10 cellular contexts compared by ENCODE assay signal in the genomic region with DNA sequence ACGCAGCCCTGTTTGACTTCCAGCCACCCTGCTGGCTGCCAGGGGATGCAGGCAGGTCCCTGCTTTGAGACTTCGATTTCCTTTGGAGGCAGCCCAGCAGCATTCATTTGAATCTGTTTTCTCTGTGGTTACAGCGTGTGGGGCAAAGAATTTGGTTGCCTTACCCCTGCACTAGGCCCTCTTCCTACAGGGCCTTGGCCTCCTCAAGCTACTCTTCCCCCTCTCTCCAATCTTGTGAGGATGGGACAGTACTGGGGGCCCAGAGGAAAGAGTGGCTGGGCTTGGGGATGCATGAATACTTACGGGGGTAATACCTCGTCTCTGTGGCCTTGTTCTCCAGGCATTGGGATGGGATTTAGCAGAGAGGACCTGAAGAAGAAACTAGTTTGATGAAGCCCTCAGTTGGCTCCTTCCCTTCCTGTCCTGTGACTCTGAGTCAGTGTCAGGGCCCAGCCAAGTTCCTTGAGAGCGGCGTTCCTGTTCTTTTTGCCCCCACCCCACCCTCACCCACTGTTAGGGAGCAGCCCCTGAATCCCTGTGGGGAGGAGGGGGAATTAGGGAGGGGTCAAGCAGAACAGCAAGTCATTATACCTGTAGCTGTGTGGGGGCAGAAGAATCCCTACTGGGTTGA. TPM values are rescaled to one million over a fixed set of nuclear protein-coding genes. Genes with fewer than 3 reads are reported as not detected.
DNase-seq lines count a peak whose midpoint lies in the region; ATAC-seq and TF ChIP-seq lines count a peak whose summit lies in the region.
"Had no signal": no experiment of that assay in that cellular context is flagged by ENCODE, and none has a peak within 500 bp of the region (broad histone marks: within the 10 kb centered on the region; RNA-seq: fewer than 3 reads in every experiment).

No MANE protein-coding gene starts in this region.

- no peaks in the 10 kb centered on the region for H4K20me1 ChIP-seq in PC-3 (ENCODE audit: low read length)

- CTCF ChIA-PET in PC-3 (lab: Charles Lee), result interaction anchor here (1.0 kb wide), 1 partner anchor 28 kb away, joined by 4 read pairs; no protein-coding TSS in a partner anchor

- H3F3A ChIP-seq in PC-3 (ENCODE audit: low read length, unreplicated experiment), result no peaks in the 10 kb centered on the region

- H3K4me1 ChIP-seq in PC-3 (ENCODE audit: insufficient read depth, low read length), result peaks cover 25% of the 10 kb centered on the region

- DNase-seq in PC-3 (no peak), dorsolateral prefrontal cortex (no peak), mucosa of gallbladder (ENCODE audit: low spot score) (peak; percentile 77), type B pancreatic cell (ENCODE audit: extremely low spot score, unreplicated experiment) (no peak), cerebellar nuclear complex (lab: John Stamatoyannopoulos, UW) (no peak)
- DNase-seq: activated gamma-delta T cell treated with Interleukin-2 at 50 U/mL for 16 hours; naive thymus-derived CD4-positive, alpha-beta T cell had no signal

- no peaks in the 10 kb centered on the region for H3K9me3 ChIP-seq in PC-3 (ENCODE audit: low read length)

- peak overlapping the region; percentile 47; the same call in 1 of the 2 replicates for H3K9ac ChIP-seq in PC-3 (ENCODE audit: low read length)

- H3K4me3 ChIP-seq in PC-3 (ENCODE audit: low read length) (peak overlapping the region; percentile 23; the same call in 1 of the 2 replicates), dorsolateral prefrontal cortex (peak overlapping the region in 2 of 59 donors; percentile 3)

- peaks cover 36% of the 10 kb centered on the region for H3K36me3 Mint-ChIP-seq in type B pancreatic cell

- H3K9me3 Mint-ChIP-seq in type B pancreatic cell, result no peaks in the 10 kb centered on the region
- H3K9me3 Mint-ChIP-seq: naive thymus-derived CD4-positive, alpha-beta T cell had no signal

- no peaks in the 10 kb centered on the region for H3K79me2 ChIP-seq in PC-3 (ENCODE audit: low read length)

- no peaks in the 10 kb centered on the region for H3K27me3 ChIP-seq in PC-3 (ENCODE audit: low read length)
- H3K27me3 ChIP-seq in dorsolateral prefrontal cortex, result no peaks in the 10 kb centered on the region

- peak overlapping the region; percentile 83 for H3K27ac ChIP-seq in PC-3 (ENCODE audit: low read length)
- peak overlapping the region in 57 of 59 donors; percentile 18 to 91 (median 76) for H3K27ac ChIP-seq in dorsolateral prefrontal cortex

- no peak for TF ChIP-seq CTCF in PC-3 (conservative IDR thresholded peaks at IDR 0.05; ENCODE audit: low read depth, low read length)
- TF ChIP-seq CTCF in dorsolateral prefrontal cortex (IDR thresholded peaks at IDR 0.05 in 54 of 56, conservative IDR thresholded peaks at IDR 0.05 in 2 of 56; ENCODE audit: low read depth in 1 of 56, partially characterized antibody in 56 of 56), result no peak
- no peak for TF ChIP-seq CTCF in type B pancreatic cell (conservative IDR thresholded peaks at IDR 0.05)

- no peak overlapping the region for H3K4me3 Mint-ChIP-seq in type B pancreatic cell

- no peaks in the 10 kb centered on the region for H3K36me3 ChIP-seq in PC-3 (ENCODE audit: low read depth, low read length)

- H3K4me1 Mint-ChIP-seq in type B pancreatic cell (ENCODE audit: unreplicated experiment), result peaks cover 42% of the 10 kb centered on the region

- H3K27me3 Mint-ChIP-seq in type B pancreatic cell, result no peaks in the 10 kb centered on the region
- H3K27me3 Mint-ChIP-seq: naive thymus-derived CD4-positive, alpha-beta T cell had no signal

- intact Hi-C loops in PC-3 (cut with micrococcal nuclease) (loop anchor here (1.0 to 2.0 kb wide), 2 partner anchors 13 to 26 kb away; no protein-coding TSS in a partner anchor), dorsolateral prefrontal cortex (cut with DNase I) (no loop called here)

- H2AFZ ChIP-seq in PC-3 (ENCODE audit: low read length), result peak overlapping the region; percentile 64

- ATAC-seq in PC-3, result peak; percentile 27
- ATAC-seq in HG03342 (IDR thresholded peaks at IDR 0.05; ENCODE audit: unreplicated experiment), result no peak
- ATAC-seq in GM18520 (IDR thresholded peaks at IDR 0.05; ENCODE audit: unreplicated experiment), result no peak
- no peak for ATAC-seq in HG03095 (IDR thresholded peaks at IDR 0.05; ENCODE audit: unreplicated experiment)
- ATAC-seq: naive thymus-derived CD4-positive, alpha-beta T cell had no signal

- H3K9me2 ChIP-seq in PC-3 (replicated peaks; ENCODE audit: low read length), result no peaks in the 10 kb centered on the region

- H3K27ac Mint-ChIP-seq in type B pancreatic cell, result peak overlapping the region; percentile 51
- H3K27ac Mint-ChIP-seq: naive thymus-derived CD4-positive, alpha-beta T cell had no signal

- POLR2A ChIA-PET in PC-3 (lab: Charles Lee; ENCODE audit: unreplicated experiment), result interaction anchor here (0.6 kb wide), 1 partner anchor 25 kb away, joined by 7 read pairs; a partner anchor contains a TSS

- no TSS peak for BruUV-seq in PC-3 (replicated peaks; lab: Mats Ljungman, UMichigan)

- peak overlapping the region; percentile 73 for H3K4me2 ChIP-seq in PC-3 (ENCODE audit: low read length)

RNA-seq across cellular contexts. Expression of a gene that starts 5.1 kb away (rescaled TPM):
- total RNA-seq in PC-3 (2014; rRNA removed) (not detected in 2 replicates), dorsolateral prefrontal cortex (under 1 TPM in 2 of 120 experiments, not detected in 118; 0.76 to 0.81 TPM), mucosa of gallbladder (not detected), type B pancreatic cell (ENCODE audit: low replicate concordance) (not detected in 2 replicates)
- total RNA-seq: naive thymus-derived CD4-positive, alpha-beta T cell had no signal

RNA-seq across cellular contexts. Expression of a gene that starts 24.2 kb away (rescaled TPM):
- total RNA-seq in PC-3 (2014; rRNA removed), result 14.7 and 21.8 TPM in 2 replicates
- 100 to 1,000 TPM; 152 to 428 (median 234) TPM for total RNA-seq in dorsolateral prefrontal cortex
- 241 TPM for total RNA-seq in mucosa of gallbladder
- total RNA-seq in type B pancreatic cell (ENCODE audit: low replicate concordance), result 96.4 and 138 TPM in 2 replicates

RNA-seq across cellular contexts. Expression of a gene that starts 41.4 kb away (rescaled TPM):
- total RNA-seq in PC-3 (2014; rRNA removed) (20.8 and 28.4 TPM in 2 replicates), dorsolateral prefrontal cortex (10 to 100 TPM; 30.1 to 85.6 (median 49.8) TPM), mucosa of gallbladder (287 TPM), type B pancreatic cell (ENCODE audit: low replicate concordance) (83.4 and 167 TPM in 2 replicates)
